14 cellular contexts compared by ENCODE assay signal in genomic region chr15:64749167-64749566, GRCh38. TPM values are rescaled to one million over a fixed set of nuclear protein-coding genes. Genes with fewer than 3 reads are reported as not detected.
DNase-seq lines count a peak whose midpoint lies in the region; ATAC-seq, FAIRE-seq and TF ChIP-seq lines count a peak whose summit lies in the region.
"Had no signal": no experiment of that assay in that cellular context is flagged by ENCODE, and none has a peak within 500 bp of the region (broad histone marks: within the 10 kb centered on the region; RNA-seq: fewer than 3 reads in every experiment).

No MANE protein-coding gene starts in this region.

- no peaks in the 10 kb centered on the region for H3K27me3 ChIP-seq in SK-N-SH (ENCODE audit: insufficient read depth)

- no peak overlapping the region for H3K4me3 Mint-ChIP-seq in nephron progenitor cell

- peaks cover 5% of the 10 kb centered on the region for H3F3A ChIP-seq in SK-N-SH (replicated peaks; ENCODE audit: insufficient read depth)

- no peaks in the 10 kb centered on the region for H3K9me3 Mint-ChIP-seq in nephron progenitor cell

- H3K9me3 ChIP-seq in SK-N-SH = no peaks in the 10 kb centered on the region
- H3K9me3 ChIP-seq: lower lobe of right lung had no signal

- H3K27ac ChIP-seq in SK-N-SH (ENCODE audit: low read depth in 2 of 2, low read length in 1 of 2) = 0 out of 4 replicates have a peak overlapping the region, but pooled peaks of 1 of the 2 experiments have one; percentile 12
- H3K27ac ChIP-seq: lower lobe of right lung had no signal

- H3K4me3 ChIP-seq in SK-N-SH (ENCODE audit: low read depth in 2 of 2, low read length in 1 of 2) (no peak overlapping the region), fibroblast of the aortic adventitia (ENCODE audit: low read depth, low read length) (no peak overlapping the region)
- H3K4me3 ChIP-seq: lower lobe of right lung had no signal

- TF ChIP-seq EP300 in SK-N-SH (IDR thresholded peaks at IDR 0.05; ENCODE audit: borderline replicate concordance in 1 of 2, low read depth in 1 of 2, low read length in 1 of 2) = no peak

- no peak overlapping the region for H3K9ac ChIP-seq in SK-N-SH

- no peak overlapping the region for H2AFZ ChIP-seq in SK-N-SH (ENCODE audit: low read depth)

- TF ChIP-seq RAD21 in SK-N-SH (IDR thresholded peaks at IDR 0.05; ENCODE audit: low read length) = no peak

- H3K4me1 Mint-ChIP-seq in nephron progenitor cell = peaks cover 72% of the 10 kb centered on the region

- H3K9me2 ChIP-seq in SK-N-SH = no peaks in the 10 kb centered on the region

- H3K79me2 ChIP-seq in SK-N-SH (ENCODE audit: insufficient read depth) = no peaks in the 10 kb centered on the region

- DNase-seq in Daoy (ENCODE audit: low read depth) (peak; percentile 81), SK-N-SH (no peak), fibroblast of the aortic adventitia (ENCODE audit: low read depth) (peak; percentile 22), nephron progenitor cell (no peak), iPS-NIHi7 (ENCODE audit: extremely low spot score) (no peak), urothelium cell line (ENCODE audit: low spot score) (no peak), AG08396 (ENCODE audit: low spot score) (no peak)
- DNase-seq: amygdala, lower lobe of right lung, NCI-H187 treated with DMSO at 0.1 percent for 48 hours had no signal

- no peak for ATAC-seq in GM18505 (IDR thresholded peaks at IDR 0.05; ENCODE audit: unreplicated experiment)
- ATAC-seq: lower lobe of right lung had no signal

- FAIRE-seq in urothelium cell line (lab: Jason Lieb, UNC) = no peak
- FAIRE-seq: endothelial cell of umbilical vein, TTC549 had no signal

- H3K4me2 ChIP-seq in SK-N-SH = no peak overlapping the region

- TF ChIP-seq POLR2A in GM18505 (IDR thresholded peaks at IDR 0.05; ENCODE audit: borderline replicate concordance, extremely low read depth, insufficient read depth, insufficient read length) = no peak

- peaks cover 5% of the 10 kb centered on the region; the same call in 1 of the 2 replicates for H4K20me1 ChIP-seq in SK-N-SH (ENCODE audit: insufficient read depth)

- peaks cover 14% of the 10 kb centered on the region for H3K36me3 Mint-ChIP-seq in nephron progenitor cell (ENCODE audit: low read depth)

- POLR2A ChIA-PET in SK-N-SH (lab: Yijun Ruan, JAX) = no interaction called here

- TF ChIP-seq CTCF in SK-N-SH (IDR thresholded peaks at IDR 0.05) (no peak), fibroblast of the aortic adventitia (IDR thresholded peaks at IDR 0.05; ENCODE audit: insufficient read depth, low read length) (no peak), nephron progenitor cell (IDR thresholded peaks at IDR 0.05) (no peak)

- H3K27ac Mint-ChIP-seq in nephron progenitor cell = peak overlapping the region; percentile 28

- peaks cover 6% of the 10 kb centered on the region for H3K27me3 Mint-ChIP-seq in nephron progenitor cell (ENCODE audit: low read depth, poor library complexity)

- peaks cover 0 to 3% of the 10 kb centered on the region in 2 experiments; a peak in 1 of 4 replicates for H3K4me1 ChIP-seq in SK-N-SH (ENCODE audit: control insufficient read depth in 1 of 2, insufficient read depth in 2 of 2, low read depth in 1 of 2, low read length in 1 of 2)
- H3K4me1 ChIP-seq: lower lobe of right lung had no signal

- 59% methylated on average over 11 of the region's 11 CpGs for WGBS in SK-N-SH (ENCODE audit: low lambda C conversion rate)

- no peaks in the 10 kb centered on the region for H3K36me3 ChIP-seq in SK-N-SH (replicated peaks in 1 of 2; ENCODE audit: control insufficient read depth in 1 of 2, insufficient read depth in 2 of 2, low read length in 1 of 2)
- H3K36me3 ChIP-seq: lower lobe of right lung had no signal

- CTCF ChIA-PET in SK-N-SH (lab: Yijun Ruan, JAX) = interaction anchor here (1.1 to 6.5 kb wide), 3 partner anchors 8 to 63 kb away, joined by 4 to 54 read pairs (median 4); no protein-coding TSS in a partner anchor

TF ChIP-seq in SK-N-SH, 30 proteins besides CTCF, POLR2A, EP300 and RAD21:
- peak; percentile 73 for TF ChIP-seq PBX3 (IDR thresholded peaks at IDR 0.05)
- TF ChIP-seq FOXJ3 (CRISPR knock-in tag; IDR thresholded peaks at IDR 0.05) = no peak
- TF ChIP-seq NFIC (IDR thresholded peaks at IDR 0.05; ENCODE audit: borderline replicate concordance) = peak; percentile 72
- no peak for TF ChIP-seq GABPA (IDR thresholded peaks at IDR 0.05; ENCODE audit: low read depth)
- TF ChIP-seq TCF12 (IDR thresholded peaks at IDR 0.05) = peak; percentile 51; the same call in 1 of the 2 replicates
- TF ChIP-seq FOSL2 (IDR thresholded peaks at IDR 0.05; ENCODE audit: borderline replicate concordance, low read depth) = peak; percentile 50; the same call in 1 of the 2 replicates
TF ChIP-seq in SK-N-SH: peak in this region for 4.

RNA-seq across cellular contexts. Expression of gene RBPMS2, which starts 26.2 kb away (rescaled TPM):
- 0.06 TPM in 1 of 2 replicates, not detected in the other for total RNA-seq in Daoy (2014; rRNA removed; shearing (Covaris generic))
- 2.6 and 6.5 TPM in 2 replicates for polyA plus RNA-seq in SK-N-SH (2012; rRNA removed)
- 5.5 and 6.3 TPM in 2 replicates for polyA plus RNA-seq in SK-N-SH (2012; cell fraction: cytosol; rRNA removed)
- 6.1 and 7.1 TPM in 2 replicates for polyA plus RNA-seq in SK-N-SH (2012; cell fraction: nucleus; rRNA removed)
- 0.09 TPM in 1 of 2 replicates, not detected in the other for total RNA-seq in fibroblast of the aortic adventitia (ENCODE audit: low replicate concordance)
- total RNA-seq: OCI-LY7 had no signal

Comparison
In these comparisons a context has a peak if more than half of its experiments do, and no peak if none do; other contexts are left out.
1. DNase-seq: peak in Daoy (single experiment) and fibroblast of the aortic adventitia (single experiment); none in SK-N-SH (single experiment), nephron progenitor cell (single experiment), iPS-NIHi7 (single experiment), urothelium cell line (single experiment) and AG08396 (single experiment).